Comparison of ENCODE assay signal across 8 cellular contexts in the genomic region with DNA sequence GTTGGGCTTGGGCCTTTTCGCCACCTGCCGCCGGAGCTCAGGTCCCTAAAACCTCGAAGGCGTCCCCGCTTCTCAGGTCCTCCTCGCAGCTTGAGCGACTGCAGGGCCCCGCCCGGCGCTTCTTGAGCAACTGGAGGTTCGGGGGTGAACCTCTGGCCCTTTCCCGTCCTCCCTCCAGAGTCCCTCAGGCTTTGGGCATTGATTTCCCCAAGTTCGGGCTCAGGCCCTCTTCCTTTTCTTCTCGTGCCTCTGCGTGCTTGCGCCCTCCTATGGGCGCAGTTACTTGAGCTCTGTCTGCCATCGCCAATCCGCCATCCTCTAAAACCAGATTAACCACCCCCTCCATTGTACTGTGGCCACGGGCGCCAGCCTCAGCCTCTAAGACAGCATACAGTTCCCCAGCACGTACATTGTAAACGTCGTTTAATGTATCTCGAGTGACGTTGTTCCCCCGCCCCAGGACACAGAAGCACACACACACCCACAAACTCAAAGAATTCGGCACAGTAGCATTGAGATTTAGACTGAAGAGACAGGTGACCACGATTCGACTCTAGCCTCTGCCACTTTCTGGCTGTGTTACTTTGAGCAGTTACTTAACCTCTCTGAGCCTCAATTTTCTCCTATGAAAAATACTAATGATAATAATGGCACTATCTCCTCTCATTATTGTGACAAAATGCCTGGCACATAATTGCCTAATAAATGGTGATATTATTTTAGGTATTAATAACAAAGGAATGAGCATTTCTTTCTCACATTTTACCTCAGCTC. TPM values are rescaled to one million over a fixed set of nuclear protein-coding genes. Genes with fewer than 3 reads are reported as not detected.
DNase-seq lines count a peak whose midpoint lies in the region; ATAC-seq, FAIRE-seq and TF ChIP-seq lines count a peak whose summit lies in the region.

No MANE protein-coding gene starts in this region.

- H3K4me1 ChIP-seq in astrocyte (ENCODE audit: insufficient read depth, low read length) (peaks cover 18% of the 10 kb centered on the region), hepatocyte (ENCODE audit: insufficient read depth) (peaks cover 52% of the 10 kb centered on the region)

- no peaks in the 10 kb centered on the region for H3K9me2 ChIP-seq in hepatocyte (replicated peaks; ENCODE audit: insufficient read depth)

- H3K27ac ChIP-seq in astrocyte (ENCODE audit: low read depth, low read length) = no peak overlapping the region
- peak overlapping the region; percentile 92 for H3K27ac ChIP-seq in hepatocyte

- FAIRE-seq in astrocyte (lab: Jason Lieb, UNC) = no peak

- H3K9ac ChIP-seq in astrocyte (ENCODE audit: low read length) = peak overlapping the region; percentile 68

- TF ChIP-seq CTCF in astrocyte (IDR thresholded peaks at IDR 0.05; ENCODE audit: insufficient read depth, low read depth, low read length) = no peak
- peak; percentile 37 for TF ChIP-seq CTCF in hepatocyte (IDR thresholded peaks at IDR 0.05; ENCODE audit: poor library complexity)
- TF ChIP-seq CTCF in retinal pigment epithelial cell (conservative IDR thresholded peaks at IDR 0.05; ENCODE audit: low read depth, low read length) = peak; percentile 41

- no peaks in the 10 kb centered on the region for H3K36me3 ChIP-seq in astrocyte (ENCODE audit: insufficient read depth, low read length)
- H3K36me3 ChIP-seq in hepatocyte (replicated peaks; ENCODE audit: insufficient read depth, low read depth) = no peaks in the 10 kb centered on the region

- H3K4me3 ChIP-seq in astrocyte (ENCODE audit: insufficient read depth, low read depth, low read length) = peak overlapping the region; percentile 49
- no peak overlapping the region for H3K4me3 ChIP-seq in hepatocyte
- peak overlapping the region; percentile 35 for H3K4me3 ChIP-seq in retinal pigment epithelial cell (ENCODE audit: low read length)

- H3K27me3 Mint-ChIP-seq in astrocyte (ENCODE audit: low read depth, unreplicated experiment) = peaks cover 16% of the 10 kb centered on the region

- peak overlapping the region; percentile 81 for H3K4me3 Mint-ChIP-seq in astrocyte (ENCODE audit: unreplicated experiment)

- no peaks in the 10 kb centered on the region for H3K36me3 Mint-ChIP-seq in astrocyte (ENCODE audit: low read depth, unreplicated experiment)

- peaks cover 15% of the 10 kb centered on the region for H3K4me1 Mint-ChIP-seq in astrocyte (ENCODE audit: low read depth, unreplicated experiment)

- H3K79me2 ChIP-seq in astrocyte (ENCODE audit: insufficient read depth, low read length) (no peaks in the 10 kb centered on the region), hepatocyte (no peaks in the 10 kb centered on the region)

- H3K27me3 ChIP-seq in astrocyte (ENCODE audit: insufficient read depth, low read length) (peaks cover 39% of the 10 kb centered on the region), hepatocyte (no peaks in the 10 kb centered on the region)

- H3K27ac Mint-ChIP-seq in astrocyte (ENCODE audit: unreplicated experiment) = peak overlapping the region; percentile 92

- WGBS in hepatocyte (ENCODE audit: low lambda C conversion rate, missing lambda C conversion rate) = 12% methylated on average over 26 of the region's 31 CpGs

- no peaks in the 10 kb centered on the region for H3K9me3 Mint-ChIP-seq in astrocyte (ENCODE audit: unreplicated experiment)

- peak overlapping the region; percentile 88 for H2AFZ ChIP-seq in astrocyte (ENCODE audit: low read depth, low read length)
- peak overlapping the region; percentile 66 for H2AFZ ChIP-seq in hepatocyte

- H3K4me2 ChIP-seq in astrocyte (ENCODE audit: low read length) (peak overlapping the region; percentile 93), hepatocyte (peak overlapping the region; percentile 73)

- H3K9me3 ChIP-seq in astrocyte (ENCODE audit: insufficient read depth, low read depth, low read length) = no peaks in the 10 kb centered on the region
- H3K9me3 ChIP-seq in hepatocyte (ENCODE audit: low read depth) = no peaks in the 10 kb centered on the region

- H4K20me1 ChIP-seq in astrocyte (ENCODE audit: insufficient read depth, low read length) (no peaks in the 10 kb centered on the region), hepatocyte (ENCODE audit: insufficient read depth, poor library complexity, severe bottlenecking) (no peaks in the 10 kb centered on the region)

- DNase-seq in GM04503 (ENCODE audit: low read depth) (peak; percentile 19), KG1 (lab: John Stamatoyannopoulos, UW) (peak; percentile 70), astrocyte (ENCODE audit: low read depth) (peak; percentile 50), hepatocyte (ENCODE audit: low spot score) (peak; percentile 75), retinal pigment epithelial cell (ENCODE audit: low read depth) (no peak), amniotic stem cell (lab: John Stamatoyannopoulos, UW) (no peak)

- peak; percentile 14 for ATAC-seq in GM21737 (IDR thresholded peaks at IDR 0.05; ENCODE audit: unreplicated experiment)
- peak; percentile 76 for ATAC-seq in SK-N-SH treated with all-trans-retinoic acid at 6 μM for 48 hours

TF ChIP-seq in SK-N-SH treated with all-trans-retinoic acid at 6 μM for 48 hours, 23 proteins besides CTCF, POLR2A, EP300 and RAD21:
- TF ChIP-seq ZFP3 (CRISPR knock-in tag; IDR thresholded peaks at IDR 0.05) (no peak), ZNF8 (CRISPR knock-in tag; IDR thresholded peaks at IDR 0.05) (no peak), BACH2 (CRISPR knock-in tag; IDR thresholded peaks at IDR 0.05; ENCODE audit: borderline replicate concordance) (no peak), PPARA (CRISPR knock-in tag; IDR thresholded peaks at IDR 0.05; ENCODE audit: borderline replicate concordance) (no peak), TCF4 (CRISPR knock-in tag; IDR thresholded peaks at IDR 0.05; ENCODE audit: borderline replicate concordance) (no peak), ZFP30 (CRISPR knock-in tag; IDR thresholded peaks at IDR 0.05) (no peak), OSR1 (CRISPR knock-in tag; IDR thresholded peaks at IDR 0.05) (no peak), ZNF70 (CRISPR knock-in tag; IDR thresholded peaks at IDR 0.05) (no peak)
- TF ChIP-seq, protein P1, sequence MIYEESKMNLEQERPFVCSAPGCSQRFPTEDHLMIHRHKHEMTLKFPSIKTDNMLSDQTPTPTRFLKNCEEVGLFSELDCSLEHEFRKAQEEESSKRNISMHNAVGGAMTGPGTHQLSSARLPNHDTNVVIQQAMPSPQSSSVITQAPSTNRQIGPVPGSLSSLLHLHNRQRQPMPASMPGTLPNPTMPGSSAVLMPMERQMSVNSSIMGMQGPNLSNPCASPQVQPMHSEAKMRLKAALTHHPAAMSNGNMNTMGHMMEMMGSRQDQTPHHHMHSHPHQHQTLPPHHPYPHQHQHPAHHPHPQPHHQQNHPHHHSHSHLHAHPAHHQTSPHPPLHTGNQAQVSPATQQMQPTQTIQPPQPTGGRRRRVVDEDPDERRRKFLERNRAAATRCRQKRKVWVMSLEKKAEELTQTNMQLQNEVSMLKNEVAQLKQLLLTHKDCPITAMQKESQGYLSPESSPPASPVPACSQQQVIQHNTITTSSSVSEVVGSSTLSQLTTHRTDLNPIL (CRISPR knock-in tag; IDR thresholded peaks at IDR 0.05; ENCODE audit: low read depth) = no peak
- TF ChIP-seq, protein P2, sequence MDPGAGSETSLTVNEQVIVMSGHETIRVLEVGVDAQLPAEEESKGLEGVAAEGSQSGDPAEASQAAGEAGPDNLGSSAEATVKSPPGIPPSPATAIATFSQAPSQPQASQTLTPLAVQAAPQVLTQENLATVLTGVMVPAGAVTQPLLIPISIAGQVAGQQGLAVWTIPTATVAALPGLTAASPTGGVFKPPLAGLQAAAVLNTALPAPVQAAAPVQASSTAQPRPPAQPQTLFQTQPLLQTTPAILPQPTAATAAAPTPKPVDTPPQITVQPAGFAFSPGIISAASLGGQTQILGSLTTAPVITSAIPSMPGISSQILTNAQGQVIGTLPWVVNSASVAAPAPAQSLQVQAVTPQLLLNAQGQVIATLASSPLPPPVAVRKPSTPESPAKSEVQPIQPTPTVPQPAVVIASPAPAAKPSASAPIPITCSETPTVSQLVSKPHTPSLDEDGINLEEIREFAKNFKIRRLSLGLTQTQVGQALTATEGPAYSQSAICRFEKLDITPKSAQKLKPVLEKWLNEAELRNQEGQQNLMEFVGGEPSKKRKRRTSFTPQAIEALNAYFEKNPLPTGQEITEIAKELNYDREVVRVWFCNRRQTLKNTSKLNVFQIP (CRISPR knock-in tag; IDR thresholded peaks at IDR 0.05; ENCODE audit: borderline replicate concordance, low read depth) = no peak

RNA-seq across cellular contexts. Expression of a gene that starts 22.6 kb away (rescaled TPM):
- total RNA-seq in astrocyte (46.4 and 58.3 TPM in 2 replicates), hepatocyte (192 and 197 TPM in 2 replicates)
- polyA plus RNA-seq in hepatocyte = 253 and 274 TPM in 2 replicates

RNA-seq across cellular contexts. Expression of a gene that starts 23.1 kb away (rescaled TPM):
- not detected in 2 replicates for total RNA-seq in astrocyte
- 118 and 132 TPM in 2 replicates for total RNA-seq in hepatocyte
- 125 and 161 TPM in 2 replicates for polyA plus RNA-seq in hepatocyte

Comparison
In these comparisons a context has a peak if more than half of its experiments do, and no peak if none do; other contexts are left out.
1. DNase-seq: peak in GM04503 (single experiment), KG1 (single experiment), astrocyte (single experiment) and hepatocyte (single experiment); none in retinal pigment epithelial cell (single experiment) and amniotic stem cell (single experiment).
2. RNA of a gene that starts 23.1 kb away (total RNA-seq): 118 to 132 TPM in hepatocyte; not detected in astrocyte; every median in the first group is over 100 times any median in the second.